In genomic region chr11:65150513-65151271, GRCh38 we compare ENCODE assay signal across 8 cellular contexts. TPM values are rescaled to one million over a fixed set of nuclear protein-coding genes. Genes with fewer than 3 reads are reported as not detected.
A peak's percentile ranks its signal among the peaks of the same experiment; 100 is the strongest.
DNase-seq lines count a peak whose midpoint lies in the region; ATAC-seq, FAIRE-seq and TF ChIP-seq lines count a peak whose summit lies in the region.

No MANE protein-coding gene starts in this region.

- TF ChIP-seq RAD21 in HepG2 (CRISPR knock-in tag; IDR thresholded peaks at IDR 0.05): no peak

- TF ChIP-seq CTCF in HEK293 (tag by site-specific recombination; IDR thresholded peaks at IDR 0.05): no peak
- TF ChIP-seq CTCF in Panc1 (IDR thresholded peaks at IDR 0.05): no peak
- TF ChIP-seq CTCF in HepG2 (CRISPR knock-in tag; IDR thresholded peaks at IDR 0.05): no peak
- TF ChIP-seq CTCF in stomach (IDR thresholded peaks at IDR 0.05): no peak

- peak overlapping the region; percentile 85 for H3K4me2 ChIP-seq in HepG2 (ENCODE audit: low read depth, low read length)

- H4K20me1 ChIP-seq in HepG2 (ENCODE audit: insufficient read depth, low read length): no peaks in the 10 kb centered on the region

- H3K27ac ChIP-seq in HEK293 (ENCODE audit: extremely low read depth, low read depth, low read length) (no peak overlapping the region), Panc1 (ENCODE audit: low read length) (peak overlapping the region; percentile 55), HepG2 (ENCODE audit: extremely low read length, insufficient read depth, low read length) (no peak overlapping the region), stomach (peak overlapping the region in 4 of 5 donors; percentile 32 to 65 (median 58))

- DNase-seq in COR-L47 (lab: John Stamatoyannopoulos, UW) (peak; percentile 62), Panc1 (ENCODE audit: low read depth, low spot score) (peak; percentile 64), cerebellar cortex (ENCODE audit: low spot score) (peak; percentile 22), HepG2 (ENCODE audit: low spot score) (peak; percentile 40), stomach (peak; percentile 86), activated gamma-delta T cell treated with Interleukin-2 at 50 U/mL for 16 hours (no peak)

- H3K9me3 ChIP-seq in HEK293 (ENCODE audit: control insufficient read depth, insufficient read depth, low read depth, low read length): no peaks in the 10 kb centered on the region
- H3K9me3 ChIP-seq in Panc1 (ENCODE audit: control insufficient read depth, insufficient read depth, low read depth, low read length): no peaks in the 10 kb centered on the region; the same call in 1 of the 2 replicates
- peaks cover 5% of the 10 kb centered on the region; the same call in 1 of the 2 replicates for H3K9me3 ChIP-seq in HepG2 (ENCODE audit: low read length)
- H3K9me3 ChIP-seq in stomach: peaks cover 0 to 4% (median 1%) of the 10 kb centered on the region in 4 donors

- H3K4me3 ChIP-seq in HEK293 (ENCODE audit: low read depth, low read length): no peak overlapping the region
- H3K4me3 ChIP-seq in Panc1 (ENCODE audit: low read depth in 2 of 2, low read length in 2 of 2): 0 out of 4 replicates have a peak overlapping the region, but pooled peaks of 1 of the 2 experiments have one; percentile 6
- peak overlapping the region; percentile 15 to 59 (median 36); a peak in 4 of 6 replicates for H3K4me3 ChIP-seq in HepG2 (replicated peaks in 1 of 3; ENCODE audit: insufficient read depth in 1 of 3, low read depth in 2 of 3, low read length in 3 of 3)
- H3K4me3 ChIP-seq in stomach: no peak overlapping the region

- in situ Hi-C loops in Panc1 (cut with HindIII; ENCODE audit: low pct_unique_long_range_greater_than_20kb, low sequenced_read_pairs): no loop called here
- in situ Hi-C loops in HepG2 (cut with HindIII; ENCODE audit: extremely low pct_ligation_motif_present, low pct_unique_long_range_greater_than_20kb): no loop called here

- WGBS in HepG2 (ENCODE audit: low lambda C conversion rate): 34% methylated on average over 11 of the region's 12 CpGs
- WGBS in stomach, 5 donors: 21 to 40% (median 34%) methylated on average over 10 to 12 of the region's 12 CpGs

- intact Hi-C loops in Panc1 (cut with micrococcal nuclease; ENCODE audit: unreplicated experiment): no loop called here
- intact Hi-C loops in HepG2 (cut with micrococcal nuclease; ENCODE audit: unreplicated experiment): no loop called here
- intact Hi-C loops in stomach (cut with DNase I; ENCODE audit: low total_unique reads): no loop called here

- H3K9ac ChIP-seq in HepG2 (ENCODE audit: insufficient read depth, low read depth, low read length): 0 out of 2 replicates have a peak overlapping the region, but pooled peaks have one; percentile 23

- FAIRE-seq in HepG2 (lab: Jason Lieb, UNC): no peak

- H3K36me3 ChIP-seq in HEK293 (ENCODE audit: control insufficient read depth in 2 of 2, insufficient read depth in 1 of 2, low read length in 2 of 2) (no peaks in the 10 kb centered on the region), Panc1 (ENCODE audit: control insufficient read depth, insufficient read depth, low read length) (no peaks in the 10 kb centered on the region), HepG2 (replicated peaks in 1 of 2; ENCODE audit: control insufficient read depth in 1 of 2, insufficient read depth in 2 of 2, low read length in 2 of 2) (no peaks in the 10 kb centered on the region), stomach (no peaks in the 10 kb centered on the region)

- no TSS peak for BruUV-seq in Panc1 (replicated peaks; lab: Mats Ljungman, UMichigan)
- no TSS peak for BruUV-seq in HepG2 (replicated peaks; lab: Mats Ljungman, UMichigan)

- H3K27me3 ChIP-seq in Panc1 (ENCODE audit: control insufficient read depth, insufficient read depth, low read length) (no peaks in the 10 kb centered on the region), HepG2 (ENCODE audit: control insufficient read depth in 1 of 2, insufficient read depth in 2 of 2, low read length in 2 of 2) (no peaks in the 10 kb centered on the region), stomach (no peaks in the 10 kb centered on the region)

- POLR2A ChIA-PET in HEK293 (lab: Yijun Ruan, JAX) (no interaction called here), Panc1 (lab: Charles Lee) (interaction anchor here (0.7 kb wide), 1 partner anchor 143 kb away, joined by 9 read pairs; no protein-coding TSS in a partner anchor), HepG2 (lab: Yijun Ruan, JAX) (interaction anchor here (3.0 kb wide), 1 partner anchor 16 kb away, joined by 12 read pairs; the partner anchor contains the start of gene SYVN1)

- H2AFZ ChIP-seq in HepG2 (ENCODE audit: low read length): peak overlapping the region; percentile 32

- TF ChIP-seq EP300 in HepG2 (IDR thresholded peaks at IDR 0.05; ENCODE audit: low read depth in 2 of 2, low read length in 2 of 2) (no peak), HepG2 (CRISPR knock-in tag; IDR thresholded peaks at IDR 0.05; ENCODE audit: borderline replicate concordance) (no peak), stomach (IDR thresholded peaks at IDR 0.05) (no peak)

- H3K4me1 ChIP-seq in HEK293 (ENCODE audit: control insufficient read depth, insufficient read depth, low read length) (no peaks in the 10 kb centered on the region), Panc1 (ENCODE audit: control insufficient read depth, insufficient read depth, low read length) (peaks cover 13% of the 10 kb centered on the region), HepG2 (ENCODE audit: insufficient read depth, low read length) (peaks cover 43% of the 10 kb centered on the region), stomach (peaks cover 9 to 21% (median 10%) of the 10 kb centered on the region in 4 donors)

- no peaks in the 10 kb centered on the region for H3K79me2 ChIP-seq in HepG2 (ENCODE audit: insufficient read depth, low read length)

- ATAC-seq in Panc1: peak; percentile 96
- peak; percentile 86 for ATAC-seq in HepG2
- no peak for ATAC-seq in GM18861 (IDR thresholded peaks at IDR 0.05; ENCODE audit: unreplicated experiment)

- TF ChIP-seq POLR2A in HepG2 (IDR thresholded peaks at IDR 0.05; ENCODE audit: insufficient read depth in 1 of 2, low read depth in 2 of 2, low read length in 2 of 2) (no peak), stomach (IDR thresholded peaks at IDR 0.05) (no peak)

- CTCF ChIA-PET in HEK293 (lab: Yijun Ruan, JAX) (no interaction called here), Panc1 (lab: Charles Lee) (no interaction called here), HepG2 (lab: Yijun Ruan, JAX; ENCODE audit: low intra/inter-chr PET ratio, low total read pairs) (no interaction called here)

RNA-seq across cellular contexts. Expression of gene SYVN1, which starts 16.4 kb away (rescaled TPM):
- total RNA-seq in Panc1 (2021; ENCODE audit: unreplicated experiment) (64.3 TPM), HepG2 (2016; rRNA removed; fragmentation: Illumina TruSeq; extraction: Trizol) (7.4 and 10.3 TPM in 2 replicates), stomach (10 to 100 TPM; 20.0 to 75.3 (median 64.9) TPM)
- 85.6 TPM for polyA plus RNA-seq in Panc1 (2012; ENCODE audit: insufficient read length)
- total RNA-seq in HepG2 (2016; cell fraction: cytosol; rRNA removed; fragmentation: Illumina TruSeq; extraction: Trizol; ENCODE audit: low read depth): 5.5 and 6.4 TPM in 2 replicates
- 7.6 and 9.3 TPM in 2 replicates for total RNA-seq in HepG2 (2016; cell fraction: insoluble cytoplasmic fraction; rRNA removed; fragmentation: Illumina TruSeq; extraction: Trizol)
- 5.6 and 6.7 TPM in 2 replicates for total RNA-seq in HepG2 (2016; cell fraction: membrane; rRNA removed; fragmentation: Illumina TruSeq; extraction: Trizol)
- total RNA-seq in HepG2 (2016; cell fraction: nucleus; rRNA removed; fragmentation: Illumina TruSeq; extraction: Trizol): 25.3 and 26.9 TPM in 2 replicates
- polyA plus RNA-seq in HepG2 (2011; rRNA removed) (22.5 and 25.8 TPM in 2 replicates), stomach (10 to 100 TPM in 2 of 3 donors, 1 to 10 TPM in 1; 7.2 to 18.5 (median 13.4) TPM)
- 17.6 and 23.4 TPM in 2 replicates for polyA plus RNA-seq in HepG2 (2011; cell fraction: cytosol; rRNA removed)
- polyA plus RNA-seq in HepG2 (2011; cell fraction: nucleus; rRNA removed): 115 and 119 TPM in 2 replicates
- 33.9 and 47.9 TPM in 2 replicates for polyA plus RNA-seq in HepG2 (2012)
- polyA plus RNA-seq in HepG2 (2016; cell fraction: cytosol; fragmentation: Illumina TruSeq; extraction: Trizol; ENCODE audit: low read depth): 2.0 and 2.2 TPM in 2 replicates
- polyA plus RNA-seq in HepG2 (2016; cell fraction: insoluble cytoplasmic fraction; fragmentation: Illumina TruSeq; extraction: Trizol; ENCODE audit: low read depth): 7.4 and 12.4 TPM in 2 replicates
- 3.4 and 4.9 TPM in 2 replicates for polyA plus RNA-seq in HepG2 (2016; cell fraction: membrane; fragmentation: Illumina TruSeq; extraction: Trizol; ENCODE audit: low read depth)
- 64.5 and 69.0 TPM in 2 replicates for polyA plus RNA-seq in HepG2 (2016; cell fraction: nucleus; fragmentation: Illumina TruSeq; extraction: Trizol; ENCODE audit: insufficient read depth, low read depth)
- 98.7 and 122 TPM in 2 replicates for polyA minus RNA-seq in HepG2 (2011; rRNA and poly(A)+ RNA removed; ENCODE audit: low replicate concordance)
- 35.8 and 47.2 TPM in 2 replicates for polyA minus RNA-seq in HepG2 (2011; cell fraction: cytosol; rRNA and poly(A)+ RNA removed)
- polyA minus RNA-seq in HepG2 (2011; cell fraction: nucleus; rRNA and poly(A)+ RNA removed): 51.0 and 56.2 TPM in 2 replicates

RNA-seq across cellular contexts. Expression of gene SPDYC, which starts 19.3 kb away (rescaled TPM):
- total RNA-seq in Panc1 (2021; ENCODE audit: unreplicated experiment): not detected
- not detected for polyA plus RNA-seq in Panc1 (2012; ENCODE audit: insufficient read length)
- 0.15 TPM in 1 of 2 replicates, not detected in the other for total RNA-seq in HepG2 (2016; rRNA removed; fragmentation: Illumina TruSeq; extraction: Trizol)
- not detected in 2 replicates for total RNA-seq in HepG2 (2016; cell fraction: cytosol; rRNA removed; fragmentation: Illumina TruSeq; extraction: Trizol; ENCODE audit: low read depth)
- total RNA-seq in HepG2 (2016; cell fraction: insoluble cytoplasmic fraction; rRNA removed; fragmentation: Illumina TruSeq; extraction: Trizol): 0.15 and 0.19 TPM in 2 replicates
- total RNA-seq in HepG2 (2016; cell fraction: membrane; rRNA removed; fragmentation: Illumina TruSeq; extraction: Trizol): not detected in 2 replicates
- total RNA-seq in HepG2 (2016; cell fraction: nucleus; rRNA removed; fragmentation: Illumina TruSeq; extraction: Trizol): not detected in 2 replicates
- 0.26 and 0.33 TPM in 2 replicates for polyA plus RNA-seq in HepG2 (2011; rRNA removed)
- polyA plus RNA-seq in HepG2 (2011; cell fraction: cytosol; rRNA removed): 0.18 and 0.28 TPM in 2 replicates
- 0.42 and 0.71 TPM in 2 replicates for polyA plus RNA-seq in HepG2 (2011; cell fraction: nucleus; rRNA removed)
- polyA plus RNA-seq in HepG2 (2012): 0.39 and 0.44 TPM in 2 replicates
- polyA plus RNA-seq in HepG2 (2016; cell fraction: cytosol; fragmentation: Illumina TruSeq; extraction: Trizol; ENCODE audit: low read depth): not detected in 2 replicates
- polyA plus RNA-seq in HepG2 (2016; cell fraction: insoluble cytoplasmic fraction; fragmentation: Illumina TruSeq; extraction: Trizol; ENCODE audit: low read depth): not detected in 2 replicates
- not detected in 2 replicates for polyA plus RNA-seq in HepG2 (2016; cell fraction: membrane; fragmentation: Illumina TruSeq; extraction: Trizol; ENCODE audit: low read depth)
- polyA plus RNA-seq in HepG2 (2016; cell fraction: nucleus; fragmentation: Illumina TruSeq; extraction: Trizol; ENCODE audit: insufficient read depth, low read depth): 0.52 TPM in 1 of 2 replicates, not detected in the other
- polyA minus RNA-seq in HepG2 (2011; rRNA and poly(A)+ RNA removed; ENCODE audit: low replicate concordance): not detected in 2 replicates
- 0.59 TPM in 1 of 2 replicates, not detected in the other for polyA minus RNA-seq in HepG2 (2011; cell fraction: cytosol; rRNA and poly(A)+ RNA removed)
- not detected in 2 replicates for polyA minus RNA-seq in HepG2 (2011; cell fraction: nucleus; rRNA and poly(A)+ RNA removed)
- total RNA-seq in stomach: not detected
- not detected for polyA plus RNA-seq in stomach

RNA-seq across cellular contexts. Expression of gene MRPL49, which starts 28.6 kb away (rescaled TPM):
- total RNA-seq in Panc1 (2021; ENCODE audit: unreplicated experiment) (111 TPM), HepG2 (2016; rRNA removed; fragmentation: Illumina TruSeq; extraction: Trizol) (53.3 and 63.2 TPM in 2 replicates), stomach (10 to 100 TPM; 22.8 to 75.9 (median 33.0) TPM)
- 84.1 TPM for polyA plus RNA-seq in Panc1 (2012; ENCODE audit: insufficient read length)
- total RNA-seq in HepG2 (2016; cell fraction: cytosol; rRNA removed; fragmentation: Illumina TruSeq; extraction: Trizol; ENCODE audit: low read depth): 9.5 and 10.0 TPM in 2 replicates
- total RNA-seq in HepG2 (2016; cell fraction: insoluble cytoplasmic fraction; rRNA removed; fragmentation: Illumina TruSeq; extraction: Trizol): 54.6 and 65.9 TPM in 2 replicates
- 26.1 and 26.5 TPM in 2 replicates for total RNA-seq in HepG2 (2016; cell fraction: membrane; rRNA removed; fragmentation: Illumina TruSeq; extraction: Trizol)
- total RNA-seq in HepG2 (2016; cell fraction: nucleus; rRNA removed; fragmentation: Illumina TruSeq; extraction: Trizol): 17.5 and 18.4 TPM in 2 replicates
- polyA plus RNA-seq in HepG2 (2011; rRNA removed) (39.2 and 41.4 TPM in 2 replicates), stomach (10 to 100 TPM; 36.0 to 69.8 (median 39.9) TPM)
- polyA plus RNA-seq in HepG2 (2011; cell fraction: cytosol; rRNA removed): 45.2 and 53.6 TPM in 2 replicates
- 10.1 and 14.8 TPM in 2 replicates for polyA plus RNA-seq in HepG2 (2011; cell fraction: nucleus; rRNA removed)
- 19.0 and 22.8 TPM in 2 replicates for polyA plus RNA-seq in HepG2 (2012)
- 7.7 TPM in 2 replicates for polyA plus RNA-seq in HepG2 (2016; cell fraction: cytosol; fragmentation: Illumina TruSeq; extraction: Trizol; ENCODE audit: low read depth)
- 66.0 and 68.9 TPM in 2 replicates for polyA plus RNA-seq in HepG2 (2016; cell fraction: insoluble cytoplasmic fraction; fragmentation: Illumina TruSeq; extraction: Trizol; ENCODE audit: low read depth)
- polyA plus RNA-seq in HepG2 (2016; cell fraction: membrane; fragmentation: Illumina TruSeq; extraction: Trizol; ENCODE audit: low read depth): 17.1 and 17.2 TPM in 2 replicates
- polyA plus RNA-seq in HepG2 (2016; cell fraction: nucleus; fragmentation: Illumina TruSeq; extraction: Trizol; ENCODE audit: insufficient read depth, low read depth): 27.1 and 27.9 TPM in 2 replicates
- 32.3 and 86.6 TPM in 2 replicates for polyA minus RNA-seq in HepG2 (2011; rRNA and poly(A)+ RNA removed; ENCODE audit: low replicate concordance)
- 14.0 and 16.4 TPM in 2 replicates for polyA minus RNA-seq in HepG2 (2011; cell fraction: cytosol; rRNA and poly(A)+ RNA removed)
- 11.6 and 13.6 TPM in 2 replicates for polyA minus RNA-seq in HepG2 (2011; cell fraction: nucleus; rRNA and poly(A)+ RNA removed)

RNA-seq across cellular contexts. Expression of gene FAU, which starts 28.8 kb away (rescaled TPM):
- total RNA-seq in Panc1 (2021; ENCODE audit: unreplicated experiment) (1,001 TPM), HepG2 (2016; rRNA removed; fragmentation: Illumina TruSeq; extraction: Trizol) (869 and 1,024 TPM in 2 replicates), stomach (1,000 to 10,000 TPM in 1 of 5 donors, 100 to 1,000 TPM in 4; 456 to 1,872 (median 566) TPM)
- polyA plus RNA-seq in Panc1 (2012; ENCODE audit: insufficient read length): 1,612 TPM
- 647 and 670 TPM in 2 replicates for total RNA-seq in HepG2 (2016; cell fraction: cytosol; rRNA removed; fragmentation: Illumina TruSeq; extraction: Trizol; ENCODE audit: low read depth)
- total RNA-seq in HepG2 (2016; cell fraction: insoluble cytoplasmic fraction; rRNA removed; fragmentation: Illumina TruSeq; extraction: Trizol): 906 and 1,117 TPM in 2 replicates
- total RNA-seq in HepG2 (2016; cell fraction: membrane; rRNA removed; fragmentation: Illumina TruSeq; extraction: Trizol): 759 and 784 TPM in 2 replicates
- total RNA-seq in HepG2 (2016; cell fraction: nucleus; rRNA removed; fragmentation: Illumina TruSeq; extraction: Trizol): 357 and 372 TPM in 2 replicates
- polyA plus RNA-seq in HepG2 (2011; rRNA removed) (374 and 392 TPM in 2 replicates), stomach (1,000 to 10,000 TPM; 1,111 to 1,352 (median 1,208) TPM)
- polyA plus RNA-seq in HepG2 (2011; cell fraction: cytosol; rRNA removed): 479 and 733 TPM in 2 replicates
- 228 and 230 TPM in 2 replicates for polyA plus RNA-seq in HepG2 (2011; cell fraction: nucleus; rRNA removed)
- 713 and 760 TPM in 2 replicates for polyA plus RNA-seq in HepG2 (2012)
- polyA plus RNA-seq in HepG2 (2016; cell fraction: cytosol; fragmentation: Illumina TruSeq; extraction: Trizol; ENCODE audit: low read depth): 645 and 677 TPM in 2 replicates
- 876 and 937 TPM in 2 replicates for polyA plus RNA-seq in HepG2 (2016; cell fraction: insoluble cytoplasmic fraction; fragmentation: Illumina TruSeq; extraction: Trizol; ENCODE audit: low read depth)
- polyA plus RNA-seq in HepG2 (2016; cell fraction: membrane; fragmentation: Illumina TruSeq; extraction: Trizol; ENCODE audit: low read depth): 684 and 723 TPM in 2 replicates
- polyA plus RNA-seq in HepG2 (2016; cell fraction: nucleus; fragmentation: Illumina TruSeq; extraction: Trizol; ENCODE audit: insufficient read depth, low read depth): 488 and 523 TPM in 2 replicates
- 284 and 286 TPM in 2 replicates for polyA minus RNA-seq in HepG2 (2011; rRNA and poly(A)+ RNA removed; ENCODE audit: low replicate concordance)
- 148 and 154 TPM in 2 replicates for polyA minus RNA-seq in HepG2 (2011; cell fraction: cytosol; rRNA and poly(A)+ RNA removed)
- polyA minus RNA-seq in HepG2 (2011; cell fraction: nucleus; rRNA and poly(A)+ RNA removed): 68.0 and 81.7 TPM in 2 replicates

RNA-seq across cellular contexts. Expression of gene CAPN1, which starts 31.0 kb away (rescaled TPM):
- total RNA-seq in Panc1 (2021; ENCODE audit: unreplicated experiment) (256 TPM), HepG2 (2016; rRNA removed; fragmentation: Illumina TruSeq; extraction: Trizol) (51.2 and 57.3 TPM in 2 replicates), stomach (100 to 1,000 TPM in 3 of 5 donors, 10 to 100 TPM in 2; 79.5 to 325 (median 155) TPM)
- polyA plus RNA-seq in Panc1 (2012; ENCODE audit: insufficient read length): 263 TPM
- 26.4 and 34.4 TPM in 2 replicates for total RNA-seq in HepG2 (2016; cell fraction: cytosol; rRNA removed; fragmentation: Illumina TruSeq; extraction: Trizol; ENCODE audit: low read depth)
- 43.3 and 63.5 TPM in 2 replicates for total RNA-seq in HepG2 (2016; cell fraction: insoluble cytoplasmic fraction; rRNA removed; fragmentation: Illumina TruSeq; extraction: Trizol)
- total RNA-seq in HepG2 (2016; cell fraction: membrane; rRNA removed; fragmentation: Illumina TruSeq; extraction: Trizol): 26.6 and 29.7 TPM in 2 replicates
- 37.0 and 44.2 TPM in 2 replicates for total RNA-seq in HepG2 (2016; cell fraction: nucleus; rRNA removed; fragmentation: Illumina TruSeq; extraction: Trizol)
- polyA plus RNA-seq in HepG2 (2011; rRNA removed) (82.6 and 92.6 TPM in 2 replicates), stomach (100 to 1,000 TPM in 2 of 3 donors, 10 to 100 TPM in 1; 96.1 to 234 (median 112) TPM)
- 23.9 and 34.7 TPM in 2 replicates for polyA plus RNA-seq in HepG2 (2011; cell fraction: cytosol; rRNA removed)
- 429 and 543 TPM in 2 replicates for polyA plus RNA-seq in HepG2 (2011; cell fraction: nucleus; rRNA removed)
- 41.7 and 58.1 TPM in 2 replicates for polyA plus RNA-seq in HepG2 (2012)
- 11.8 and 12.0 TPM in 2 replicates for polyA plus RNA-seq in HepG2 (2016; cell fraction: cytosol; fragmentation: Illumina TruSeq; extraction: Trizol; ENCODE audit: low read depth)
- polyA plus RNA-seq in HepG2 (2016; cell fraction: insoluble cytoplasmic fraction; fragmentation: Illumina TruSeq; extraction: Trizol; ENCODE audit: low read depth): 39.8 and 54.5 TPM in 2 replicates
- polyA plus RNA-seq in HepG2 (2016; cell fraction: membrane; fragmentation: Illumina TruSeq; extraction: Trizol; ENCODE audit: low read depth): 24.4 and 28.3 TPM in 2 replicates
- 116 and 118 TPM in 2 replicates for polyA plus RNA-seq in HepG2 (2016; cell fraction: nucleus; fragmentation: Illumina TruSeq; extraction: Trizol; ENCODE audit: insufficient read depth, low read depth)
- 129 and 175 TPM in 2 replicates for polyA minus RNA-seq in HepG2 (2011; rRNA and poly(A)+ RNA removed; ENCODE audit: low replicate concordance)
- 33.2 and 36.8 TPM in 2 replicates for polyA minus RNA-seq in HepG2 (2011; cell fraction: cytosol; rRNA and poly(A)+ RNA removed)
- polyA minus RNA-seq in HepG2 (2011; cell fraction: nucleus; rRNA and poly(A)+ RNA removed): 47.1 and 54.0 TPM in 2 replicates

Comparison
In these comparisons a context has a peak if more than half of its experiments do, and no peak if none do; other contexts are left out.
1. H3K27ac ChIP-seq: peak in Panc1 (single experiment) and stomach (4 of 5); none in HEK293 (single experiment) and HepG2 (single experiment).
2. H3K4me3 ChIP-seq: peak in HepG2 (3 of 3); none in HEK293 (single experiment) and stomach (0 of 4).